ENCODE assay signal across 1 cellular context in the genomic region with DNA sequence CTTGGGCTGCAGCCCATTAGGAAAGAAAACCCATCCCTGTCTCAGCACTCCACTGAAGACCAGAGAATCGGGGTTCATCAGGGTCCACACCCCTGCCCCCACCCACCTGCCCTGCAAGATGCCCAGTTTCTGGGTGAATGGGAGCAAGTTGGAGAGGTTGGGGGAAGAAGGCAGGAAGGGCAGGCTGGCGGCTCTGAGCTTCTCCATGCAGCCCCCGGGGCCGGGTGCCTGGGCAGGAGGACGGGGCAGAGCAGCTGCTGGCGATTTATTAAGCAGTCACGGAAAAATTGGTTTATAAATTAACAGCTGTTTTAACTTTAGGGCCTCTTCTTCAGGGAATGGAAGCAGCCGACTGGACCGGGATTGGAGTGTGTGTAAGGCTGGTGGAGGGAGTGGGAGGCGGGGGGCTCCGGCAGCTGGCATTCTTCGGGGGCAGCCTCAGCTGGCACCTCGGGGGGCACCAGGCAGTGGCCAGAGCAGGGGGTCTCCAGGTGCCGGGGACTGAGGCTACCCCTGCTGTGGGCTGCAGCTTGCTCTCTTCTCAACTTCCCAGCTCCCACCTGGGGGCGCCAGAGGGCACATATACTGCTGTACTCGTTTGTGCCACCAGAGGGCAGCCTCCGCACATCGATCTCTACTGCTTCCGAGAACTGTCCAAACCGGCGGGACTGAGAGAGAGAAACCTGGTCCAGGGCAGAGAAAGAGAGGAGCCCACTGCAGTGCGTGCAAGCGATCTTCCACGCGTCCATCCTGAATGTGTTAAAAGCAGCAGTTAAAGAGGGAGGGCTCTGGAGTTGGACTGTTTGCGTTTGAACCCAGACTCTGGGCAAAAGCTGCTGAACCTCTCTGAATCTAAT.
TF ChIP-seq lines count a peak whose summit lies in the region.

No MANE protein-coding gene starts in this region.

TF ChIP-seq in HepG2, 621 proteins besides CTCF, POLR2A, EP300 and RAD21 (continued from another document and continues in another):
- peak; percentile 77; the same call in 1 of the 2 replicates for TF ChIP-seq ZNF766 (CRISPR knock-in tag; IDR thresholded peaks at IDR 0.05; ENCODE audit: borderline replicate concordance)
- TF ChIP-seq ARNT2 (CRISPR knock-in tag; IDR thresholded peaks at IDR 0.05; ENCODE audit: low read depth), result no peak
- TF ChIP-seq TAF15 (IDR thresholded peaks at IDR 0.05; ENCODE audit: low read depth, low read length, poor library complexity, severe bottlenecking), result no peak
- TF ChIP-seq FOXP4 (CRISPR knock-in tag; IDR thresholded peaks at IDR 0.05), result 0 out of 2 replicates have a peak, but pooled peaks have one; percentile 21
- no peak for TF ChIP-seq ZNF33B (CRISPR knock-in tag; IDR thresholded peaks at IDR 0.05)
- peak; percentile 56 for TF ChIP-seq UBTF (CRISPR knock-in tag; IDR thresholded peaks at IDR 0.05)
- TF ChIP-seq GFI1 (CRISPR knock-in tag; IDR thresholded peaks at IDR 0.05; ENCODE audit: borderline replicate concordance), result peak; percentile 28; the same call in 1 of the 2 replicates
- TF ChIP-seq ZNF580 (CRISPR knock-in tag; IDR thresholded peaks at IDR 0.05; ENCODE audit: borderline replicate concordance, low read depth), result peak; percentile 96
- 0 out of 2 replicates have a peak, but pooled peaks have one; percentile 48 for TF ChIP-seq ZNF850 (CRISPR knock-in tag; conservative IDR thresholded peaks at IDR 0.05)
- no peak for TF ChIP-seq ESRRA (CRISPR knock-in tag; IDR thresholded peaks at IDR 0.05; ENCODE audit: low read depth)
- TF ChIP-seq CENPT (CRISPR knock-in tag; IDR thresholded peaks at IDR 0.05; ENCODE audit: low read depth), result 0 out of 2 replicates have a peak, but pooled peaks have one; percentile 40
- 0 out of 2 replicates have a peak, but pooled peaks have one; percentile 48 for TF ChIP-seq EZH2 (conservative IDR thresholded peaks at IDR 0.05; ENCODE audit: low read depth, low read length)
- TF ChIP-seq CEBPB (IDR thresholded peaks at IDR 0.05; ENCODE audit: borderline replicate concordance, low read depth, low read length), result no peak
- no peak for TF ChIP-seq NR2F2 (IDR thresholded peaks at IDR 0.05; ENCODE audit: borderline replicate concordance, low read depth)
- TF ChIP-seq MIXL1 (CRISPR knock-in tag; IDR thresholded peaks at IDR 0.05), result peak; percentile 70
- TF ChIP-seq, protein P1, sequence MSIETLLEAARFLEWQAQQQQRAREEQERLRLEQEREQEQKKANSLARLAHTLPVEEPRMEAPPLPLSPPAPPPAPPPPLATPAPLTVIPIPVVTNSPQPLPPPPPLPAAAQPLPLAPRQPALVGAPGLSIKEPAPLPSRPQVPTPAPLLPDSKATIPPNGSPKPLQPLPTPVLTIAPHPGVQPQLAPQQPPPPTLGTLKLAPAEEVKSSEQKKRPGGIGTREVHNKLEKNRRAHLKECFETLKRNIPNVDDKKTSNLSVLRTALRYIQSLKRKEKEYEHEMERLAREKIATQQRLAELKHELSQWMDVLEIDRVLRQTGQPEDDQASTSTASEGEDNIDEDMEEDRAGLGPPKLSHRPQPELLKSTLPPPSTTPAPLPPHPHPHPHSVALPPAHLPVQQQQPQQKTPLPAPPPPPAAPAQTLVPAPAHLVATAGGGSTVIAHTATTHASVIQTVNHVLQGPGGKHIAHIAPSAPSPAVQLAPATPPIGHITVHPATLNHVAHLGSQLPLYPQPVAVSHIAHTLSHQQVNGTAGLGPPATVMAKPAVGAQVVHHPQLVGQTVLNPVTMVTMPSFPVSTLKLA (IDR thresholded peaks at IDR 0.05), result no peak
- TF ChIP-seq ZNF563 (CRISPR knock-in tag; IDR thresholded peaks at IDR 0.05), result no peak
- no peak for TF ChIP-seq THYN1 (CRISPR knock-in tag; IDR thresholded peaks at IDR 0.05; ENCODE audit: borderline replicate concordance, low read depth)
- TF ChIP-seq, protein P2, sequence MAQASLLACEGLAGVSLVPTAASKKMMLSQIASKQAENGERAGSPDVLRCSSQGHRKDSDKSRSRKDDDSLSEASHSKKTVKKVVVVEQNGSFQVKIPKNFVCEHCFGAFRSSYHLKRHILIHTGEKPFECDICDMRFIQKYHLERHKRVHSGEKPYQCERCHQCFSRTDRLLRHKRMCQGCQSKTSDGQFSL (CRISPR knock-in tag; IDR thresholded peaks at IDR 0.05), result peak; percentile 54; the same call in 1 of the 2 replicates
- peak; percentile 75 for TF ChIP-seq SAP130 (CRISPR knock-in tag; IDR thresholded peaks at IDR 0.05; ENCODE audit: low read depth)
- peak; percentile 57; the same call in 1 of the 2 replicates for TF ChIP-seq HDAC2 (CRISPR knock-in tag; IDR thresholded peaks at IDR 0.05)
- TF ChIP-seq MXI1 (IDR thresholded peaks at IDR 0.05; ENCODE audit: borderline replicate concordance, low read depth, low read length), result peak; percentile 36; the same call in 1 of the 3 replicates
- TF ChIP-seq RNF2 (conservative IDR thresholded peaks at IDR 0.05; ENCODE audit: low read depth), result no peak; the same call in 1 of the 2 replicates
- TF ChIP-seq FOXA3 (CRISPR knock-in tag; IDR thresholded peaks at IDR 0.05), result peak; percentile 51
- TF ChIP-seq NFYC (CRISPR knock-in tag; IDR thresholded peaks at IDR 0.05), result 0 out of 2 replicates have a peak, but pooled peaks have one; percentile 11
- peak; percentile 58 for TF ChIP-seq ZGPAT (CRISPR knock-in tag; IDR thresholded peaks at IDR 0.05)
- TF ChIP-seq ZNF547 (CRISPR knock-in tag; IDR thresholded peaks at IDR 0.05), result 0 out of 2 replicates have a peak, but pooled peaks have one; percentile 25
- TF ChIP-seq ZNF335 (CRISPR knock-in tag; IDR thresholded peaks at IDR 0.05), result peak; percentile 59; the same call in 1 of the 2 replicates
- peak; percentile 67 for TF ChIP-seq ARID3A (IDR thresholded peaks at IDR 0.05; ENCODE audit: low read depth, low read length)
- TF ChIP-seq, protein P3, sequence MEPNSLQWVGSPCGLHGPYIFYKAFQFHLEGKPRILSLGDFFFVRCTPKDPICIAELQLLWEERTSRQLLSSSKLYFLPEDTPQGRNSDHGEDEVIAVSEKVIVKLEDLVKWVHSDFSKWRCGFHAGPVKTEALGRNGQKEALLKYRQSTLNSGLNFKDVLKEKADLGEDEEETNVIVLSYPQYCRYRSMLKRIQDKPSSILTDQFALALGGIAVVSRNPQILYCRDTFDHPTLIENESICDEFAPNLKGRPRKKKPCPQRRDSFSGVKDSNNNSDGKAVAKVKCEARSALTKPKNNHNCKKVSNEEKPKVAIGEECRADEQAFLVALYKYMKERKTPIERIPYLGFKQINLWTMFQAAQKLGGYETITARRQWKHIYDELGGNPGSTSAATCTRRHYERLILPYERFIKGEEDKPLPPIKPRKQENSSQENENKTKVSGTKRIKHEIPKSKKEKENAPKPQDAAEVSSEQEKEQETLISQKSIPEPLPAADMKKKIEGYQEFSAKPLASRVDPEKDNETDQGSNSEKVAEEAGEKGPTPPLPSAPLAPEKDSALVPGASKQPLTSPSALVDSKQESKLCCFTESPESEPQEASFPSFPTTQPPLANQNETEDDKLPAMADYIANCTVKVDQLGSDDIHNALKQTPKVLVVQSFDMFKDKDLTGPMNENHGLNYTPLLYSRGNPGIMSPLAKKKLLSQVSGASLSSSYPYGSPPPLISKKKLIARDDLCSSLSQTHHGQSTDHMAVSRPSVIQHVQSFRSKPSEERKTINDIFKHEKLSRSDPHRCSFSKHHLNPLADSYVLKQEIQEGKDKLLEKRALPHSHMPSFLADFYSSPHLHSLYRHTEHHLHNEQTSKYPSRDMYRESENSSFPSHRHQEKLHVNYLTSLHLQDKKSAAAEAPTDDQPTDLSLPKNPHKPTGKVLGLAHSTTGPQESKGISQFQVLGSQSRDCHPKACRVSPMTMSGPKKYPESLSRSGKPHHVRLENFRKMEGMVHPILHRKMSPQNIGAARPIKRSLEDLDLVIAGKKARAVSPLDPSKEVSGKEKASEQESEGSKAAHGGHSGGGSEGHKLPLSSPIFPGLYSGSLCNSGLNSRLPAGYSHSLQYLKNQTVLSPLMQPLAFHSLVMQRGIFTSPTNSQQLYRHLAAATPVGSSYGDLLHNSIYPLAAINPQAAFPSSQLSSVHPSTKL (CRISPR knock-in tag; IDR thresholded peaks at IDR 0.05), result peak; percentile 67
- no peak for TF ChIP-seq HDAC6 (IDR thresholded peaks at IDR 0.05; ENCODE audit: low read depth, low read length)
- TF ChIP-seq ATF2 (CRISPR knock-in tag; IDR thresholded peaks at IDR 0.05), result peak; percentile 56; the same call in 1 of the 2 replicates
- no peak for TF ChIP-seq FOXK1 (CRISPR knock-in tag; IDR thresholded peaks at IDR 0.05; ENCODE audit: borderline replicate concordance, low read depth)
